8 cellular contexts compared by ENCODE assay signal in the genomic region with DNA sequence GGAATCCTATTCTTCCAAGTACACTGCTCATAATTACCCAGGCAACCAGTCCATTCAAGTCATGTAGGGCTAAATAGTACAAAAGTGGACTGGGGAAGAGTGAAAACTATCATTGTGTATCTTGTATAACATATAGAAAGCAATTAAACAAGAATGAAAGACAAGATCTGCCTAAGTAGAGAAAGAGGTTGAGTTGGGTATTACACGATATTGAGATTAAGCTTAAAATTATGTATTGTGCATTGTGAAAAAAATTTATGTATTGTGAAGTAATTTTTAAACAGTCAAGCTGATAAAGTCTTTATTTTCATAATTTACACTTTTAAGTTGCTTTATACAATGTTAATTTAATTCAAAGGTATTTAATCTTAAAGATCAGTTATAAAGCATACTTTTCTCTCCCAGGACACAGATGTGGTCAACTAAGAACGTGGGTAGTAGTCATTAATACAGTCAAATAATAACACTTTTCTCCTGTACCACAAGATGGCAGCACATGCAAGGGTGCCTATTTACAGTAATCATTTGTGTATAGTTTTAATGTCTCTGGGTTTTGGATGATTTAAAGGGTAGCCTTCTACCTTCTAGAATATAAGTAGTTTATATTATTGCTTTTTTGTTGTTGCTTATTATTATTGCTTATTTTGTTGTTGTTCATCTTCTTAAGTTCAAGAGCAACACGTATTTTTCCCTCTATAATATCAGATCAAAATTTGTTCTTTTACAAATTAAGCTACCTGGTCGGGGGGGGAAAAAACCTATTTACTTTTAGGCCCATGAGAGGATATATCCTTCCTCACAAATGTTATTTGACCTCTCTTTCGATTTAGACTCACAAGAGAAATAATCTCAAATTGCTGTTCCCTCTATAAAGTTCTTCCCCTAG. TPM values are rescaled to one million over a fixed set of nuclear protein-coding genes. Genes with fewer than 3 reads are reported as not detected.
DNase-seq lines count a peak whose midpoint lies in the region; ATAC-seq and TF ChIP-seq lines count a peak whose summit lies in the region.

No MANE protein-coding gene starts in this region.

- TF ChIP-seq CTCF in CD8-positive, alpha-beta T cell (IDR thresholded peaks at IDR 0.05): peak; percentile 88
- TF ChIP-seq CTCF in activated B cell treated with CpG ODN at 0.5 μM for 24 hours (IDR thresholded peaks at IDR 0.05) (peak; percentile 77), fibroblast of mammary gland (conservative IDR thresholded peaks at IDR 0.05; ENCODE audit: control insufficient read depth, insufficient read depth, low read depth, low read length) (peak; percentile 85), neural crest cell (conservative IDR thresholded peaks at IDR 0.05) (peak; percentile 92)

- H3K27ac Mint-ChIP-seq in CD8-positive, alpha-beta T cell: no peak overlapping the region
- H3K27ac Mint-ChIP-seq in activated B cell treated with CpG ODN at 0.5 μM for 24 hours (no peak overlapping the region), neural crest cell (ENCODE audit: unreplicated experiment) (no peak overlapping the region)

- no peaks in the 10 kb centered on the region for H3K27me3 Mint-ChIP-seq in CD8-positive, alpha-beta T cell (ENCODE audit: low read depth)
- H3K27me3 Mint-ChIP-seq in activated B cell treated with CpG ODN at 0.5 μM for 24 hours: no peaks in the 10 kb centered on the region
- H3K27me3 Mint-ChIP-seq in neural crest cell (ENCODE audit: low read depth): no peaks in the 10 kb centered on the region

- no peaks in the 10 kb centered on the region for H3K36me3 Mint-ChIP-seq in CD8-positive, alpha-beta T cell
- no peaks in the 10 kb centered on the region for H3K36me3 Mint-ChIP-seq in activated B cell treated with CpG ODN at 0.5 μM for 24 hours (ENCODE audit: low read depth)
- H3K36me3 Mint-ChIP-seq in neural crest cell (ENCODE audit: low read depth): no peaks in the 10 kb centered on the region

- CTCF ChIA-PET in CD8-positive, alpha-beta T cell (lab: Charles Lee): interaction anchor here (0.6 to 3.2 kb wide), 13 partner anchors 10 to 867 kb away, joined by 3 to 11 read pairs (median 4); no protein-coding TSS in a partner anchor
- CTCF ChIA-PET in activated B cell treated with CpG ODN at 0.5 μM for 24 hours (lab: Charles Lee): interaction anchor here (1.2 to 2.3 kb wide), 6 partner anchors 8 to 865 kb away, joined by 3 to 17 read pairs (median 5); a partner anchor contains a TSS

- ATAC-seq in CD8-positive, alpha-beta T cell: no peak
- peak; percentile 96 for ATAC-seq in GM18519 (IDR thresholded peaks at IDR 0.05; ENCODE audit: low FRiP score, unreplicated experiment)
- ATAC-seq in HG02938 (IDR thresholded peaks at IDR 0.05; ENCODE audit: unreplicated experiment): peak; percentile 97
- peak; percentile 49 for ATAC-seq in activated B cell treated with CpG ODN at 0.5 μM for 24 hours (ENCODE audit: low read depth)

- no peaks in the 10 kb centered on the region for H3K36me3 ChIP-seq in CD8-positive, alpha-beta T cell (ENCODE audit: insufficient read depth, low read length)

- intact Hi-C loops in CD8-positive, alpha-beta T cell (cut with DNase I, micrococcal nuclease): loop anchor here (1.0 to 10.0 kb wide), 7 partner anchors 189 to 1341 kb away; a partner anchor contains a TSS
- intact Hi-C loops in activated B cell treated with CpG ODN at 0.5 μM for 24 hours (cut with micrococcal nuclease): loop anchor here (1.0 kb wide), 6 partner anchors 189 to 1341 kb away; a partner anchor contains a TSS

- H3K9me3 ChIP-seq in CD8-positive, alpha-beta T cell (ENCODE audit: low read length): no peaks in the 10 kb centered on the region

- no peak overlapping the region for H3K27ac ChIP-seq in CD8-positive, alpha-beta T cell (ENCODE audit: low read depth, low read length)

- H3K4me3 ChIP-seq in CD8-positive, alpha-beta T cell (ENCODE audit: low read depth, low read length): no peak overlapping the region
- no peak overlapping the region for H3K4me3 ChIP-seq in fibroblast of mammary gland (ENCODE audit: control insufficient read depth, low read depth, low read length)

- no peaks in the 10 kb centered on the region for H3K27me3 ChIP-seq in CD8-positive, alpha-beta T cell (ENCODE audit: insufficient read depth, low read length)

- no peaks in the 10 kb centered on the region for H3K4me1 ChIP-seq in CD8-positive, alpha-beta T cell (ENCODE audit: insufficient read depth, low read length)

- peak in 2 of 7 experiments; percentile 19 to 22 for DNase-seq in CD8-positive, alpha-beta T cell
- peak; percentile 48 for DNase-seq in NCI-H1694 treated with DMSO at 0.1 percent for 48 hours (lab: John Stamatoyannopoulos, UW)
- no peak for DNase-seq in activated B cell treated with CpG ODN at 0.5 μM for 24 hours
- DNase-seq in fibroblast of mammary gland (ENCODE audit: low read depth): peak; percentile 78
- peak; percentile 44 for DNase-seq in neural crest cell (ENCODE audit: low read depth, low spot score)
- no peak for DNase-seq in GF-D8 (lab: John Stamatoyannopoulos, UW)

- POLR2A ChIA-PET in CD8-positive, alpha-beta T cell (lab: Charles Lee): interaction anchor here (0.7 kb wide), 1 partner anchor 213 kb away, joined by 3 read pairs; no protein-coding TSS in a partner anchor
- POLR2A ChIA-PET in activated B cell treated with CpG ODN at 0.5 μM for 24 hours (lab: Charles Lee): interaction anchor here (0.6 kb wide), 1 partner anchor 1567 kb away, joined by 3 read pairs; no protein-coding TSS in a partner anchor

- H3K4me3 Mint-ChIP-seq in CD8-positive, alpha-beta T cell: no peak overlapping the region
- H3K4me3 Mint-ChIP-seq in activated B cell treated with CpG ODN at 0.5 μM for 24 hours (no peak overlapping the region), neural crest cell (no peak overlapping the region)

- no peaks in the 10 kb centered on the region for H3K4me1 Mint-ChIP-seq in CD8-positive, alpha-beta T cell (ENCODE audit: low read depth)
- H3K4me1 Mint-ChIP-seq in activated B cell treated with CpG ODN at 0.5 μM for 24 hours: no peaks in the 10 kb centered on the region
- H3K4me1 Mint-ChIP-seq in neural crest cell: no peaks in the 10 kb centered on the region

- no peaks in the 10 kb centered on the region for H3K9me3 Mint-ChIP-seq in CD8-positive, alpha-beta T cell
- H3K9me3 Mint-ChIP-seq in activated B cell treated with CpG ODN at 0.5 μM for 24 hours (no peaks in the 10 kb centered on the region), neural crest cell (no peaks in the 10 kb centered on the region)

RNA-seq across cellular contexts. Expression of a gene that starts 59.8 kb away (rescaled TPM):
- total RNA-seq in CD8-positive, alpha-beta T cell: not detected
- total RNA-seq in activated B cell treated with CpG ODN at 0.5 μM for 24 hours (not detected in 2 replicates), neural crest cell (0.09 TPM in 1 of 2 replicates, not detected in the other)

Comparison
In these comparisons a context has a peak if more than half of its experiments do, and no peak if none do; other contexts are left out.
1. DNase-seq: peak in NCI-H1694 treated with DMSO at 0.1 percent for 48 hours (single experiment), fibroblast of mammary gland (single experiment) and neural crest cell (single experiment); none in activated B cell treated with CpG ODN at 0.5 μM for 24 hours (single experiment) and GF-D8 (single experiment).
2. Peak in every context shown above with its lines, with median percentiles within 50 percentile points of each other: CTCF ChIP-seq.